In the genomic region with DNA sequence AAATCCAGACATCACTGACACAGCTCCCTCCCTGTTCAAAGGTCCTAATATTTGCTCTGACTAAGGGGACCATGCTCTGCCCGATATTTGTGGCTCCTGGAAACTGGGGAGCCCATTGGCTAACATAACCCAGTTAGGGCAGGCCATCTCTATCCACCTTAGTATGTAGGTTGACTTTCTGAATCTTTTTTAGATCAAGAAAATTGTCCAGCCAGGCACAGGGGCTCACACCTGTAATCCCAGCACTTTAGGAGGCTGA, we compare ENCODE assay signal across 23 cellular contexts. TPM values are rescaled to one million over a fixed set of nuclear protein-coding genes. Genes with fewer than 3 reads are reported as not detected.
DNase-seq lines count a peak whose midpoint lies in the region; ATAC-seq and TF ChIP-seq lines count a peak whose summit lies in the region.
"Had no signal": no experiment of that assay in that cellular context is flagged by ENCODE, and none has a peak within 500 bp of the region (broad histone marks: within the 10 kb centered on the region; RNA-seq: fewer than 3 reads in every experiment).

No MANE protein-coding gene starts in this region.

- H4K8ac ChIP-seq in neuronal stem cell (ENCODE audit: low read depth, low read length), result no peak overlapping the region

- peak; percentile 8 for DNase-seq in activated effector memory CD4-positive, alpha-beta T cell treated with anti-CD3 and anti-CD28 coated beads, Interleukin-2, amount 50 U/mL, for 16 hours
- DNase-seq in activated effector memory CD4-positive, alpha-beta T cell treated with Interleukin-2 at 50 U/mL for 16 hours, result no peak
- DNase-seq in colonic mucosa, result no peak
- DNase-seq in neuronal stem cell (ENCODE audit: low spot score), result no peak
- DNase-seq in NCI-H2171 treated with DMSO at 0.1 percent for 48 hours (lab: John Stamatoyannopoulos, UW), result no peak
- DNase-seq in mesenteric fat pad (ENCODE audit: low spot score), result no peak
- DNase-seq: BE2C; C1 segment of cervical spinal cord; CD4-positive, CD25-positive, alpha-beta regulatory T cell; CD8-positive, alpha-beta memory T cell; COR-L47; DMS 273 treated with DMSO at 0.1 percent for 48 hours; DMS53; DND-41; EL; GOT3; H9 had no signal

- no peak overlapping the region for H3K4me2 ChIP-seq in neuronal stem cell (ENCODE audit: insufficient read depth, low read length, poor library complexity, severe bottlenecking)

- H3K23ac ChIP-seq in neuronal stem cell (ENCODE audit: low read depth, low read length, poor library complexity), result no peak overlapping the region

- H3K36me3 ChIP-seq in colonic mucosa (no peaks in the 10 kb centered on the region), neuronal stem cell (replicated peaks in 1 of 2; ENCODE audit: control insufficient read depth in 2 of 2, insufficient read depth in 2 of 2, low read length in 2 of 2) (no peaks in the 10 kb centered on the region)
- H3K36me3 ChIP-seq: BE2C had no signal

- H3K9ac ChIP-seq in colonic mucosa (ENCODE audit: low read depth in 2 of 2, low read length in 2 of 2) (peak overlapping the region in 1 of 2 donors; percentile 100), neuronal stem cell (ENCODE audit: low read depth, low read length, poor library complexity) (no peak overlapping the region)

- H2BK12ac ChIP-seq in neuronal stem cell (ENCODE audit: low read length), result no peak overlapping the region

- H3K4me3 ChIP-seq in colonic mucosa (no peak overlapping the region), neuronal stem cell (ENCODE audit: low read length in 2 of 2) (no peak overlapping the region)
- H3K4me3 ChIP-seq: GM12878 had no signal

- intact Hi-C loops in colonic mucosa (cut with DNase I), result loop anchor here (10.0 kb wide), 1 partner anchor 1018 kb away; no protein-coding TSS in a partner anchor

- no peak for TF ChIP-seq CTCF in colonic mucosa (IDR thresholded peaks at IDR 0.05)

- no peaks in the 10 kb centered on the region for H3K4me1 ChIP-seq in colonic mucosa
- peaks cover 6 to 29% of the 10 kb centered on the region in 2 donors for H3K4me1 ChIP-seq in neuronal stem cell (ENCODE audit: control insufficient read depth in 2 of 2, insufficient read depth in 1 of 2, low read depth in 1 of 2, low read length in 2 of 2)
- H3K4me1 ChIP-seq: BE2C had no signal

- H4K91ac ChIP-seq in neuronal stem cell (ENCODE audit: low read depth, low read length, poor library complexity), result no peak overlapping the region

- H3K4ac ChIP-seq in neuronal stem cell (ENCODE audit: low read length), result no peak overlapping the region

- H2BK120ac ChIP-seq in neuronal stem cell (ENCODE audit: low read depth, low read length), result no peak overlapping the region

- ATAC-seq in GM18861 (IDR thresholded peaks at IDR 0.05; ENCODE audit: unreplicated experiment), result no peak
- ATAC-seq: GM12878, HepG2 had no signal

- WGBS in neuronal stem cell (ENCODE audit: extremely low coverage in 2 of 2, insufficient read length in 2 of 2, insufficient replicate concordance in 1 of 2), 2 donors, result no CpG with 5 or more reads among the region's 1 CpG

- peak overlapping the region; percentile 94 for H2AK5ac ChIP-seq in neuronal stem cell (ENCODE audit: low read depth, low read length)

- peak overlapping the region; percentile 90 for H3K18ac ChIP-seq in neuronal stem cell (ENCODE audit: low read length)

- H2BK15ac ChIP-seq in neuronal stem cell (ENCODE audit: low read length), result peak overlapping the region; percentile 38

- H3K27ac ChIP-seq in colonic mucosa (peak overlapping the region; percentile 91), neuronal stem cell (replicated peaks; ENCODE audit: low read length) (no peak overlapping the region)

- H2BK5ac ChIP-seq in neuronal stem cell (ENCODE audit: low read length), result peak overlapping the region; percentile 87

- H2AFZ ChIP-seq in neuronal stem cell (ENCODE audit: low read length), result no peak overlapping the region

- H3K27me3 ChIP-seq in colonic mucosa (peaks cover 24% of the 10 kb centered on the region), neuronal stem cell (ENCODE audit: control insufficient read depth in 3 of 3, insufficient read depth in 3 of 3, low read depth in 1 of 3, low read length in 3 of 3) (peaks cover 53 to 100% (median 81%) of the 10 kb centered on the region in 3 experiments)

- H3K9me3 ChIP-seq in colonic mucosa (no peaks in the 10 kb centered on the region), neuronal stem cell (replicated peaks in 1 of 2; ENCODE audit: control insufficient read depth in 2 of 2, insufficient read depth in 1 of 2, low read depth in 1 of 2, low read length in 2 of 2) (peaks cover 0 to 3% of the 10 kb centered on the region in 2 donors)
- H3K9me3 ChIP-seq: BE2C had no signal

- H3K79me1 ChIP-seq in neuronal stem cell (ENCODE audit: low read depth, low read length), result peaks cover 1% of the 10 kb centered on the region

- no peak overlapping the region for H3K14ac ChIP-seq in neuronal stem cell (ENCODE audit: low read length)

RNA-seq across cellular contexts. Expression of gene CDX2, which starts 3.4 kb away (rescaled TPM):
- total RNA-seq in colonic mucosa (100 to 1,000 TPM; 271 to 391 TPM), mesenteric fat pad (0.45 TPM)
- 0.03 TPM for polyA plus RNA-seq in neuronal stem cell (2013, experiment 1 of 2)
- polyA plus RNA-seq in neuronal stem cell (2013, experiment 2 of 2), result 0.03 TPM
- total RNA-seq: A172; CD4-positive, CD25-positive, alpha-beta regulatory T cell; CD8-positive, alpha-beta memory T cell; H9 had no signal
- polyA plus RNA-seq: CD4-positive, CD25-positive, alpha-beta regulatory T cell; CD8-positive, alpha-beta memory T cell; GM12878; HepG2; IgD-negative memory B cell had no signal

RNA-seq across cellular contexts. Expression of gene URAD, which starts 15.9 kb away (rescaled TPM):
- total RNA-seq in colonic mucosa (10 to 100 TPM; 26.9 to 40.7 TPM), mesenteric fat pad (1.7 TPM)
- not detected for polyA plus RNA-seq in neuronal stem cell (2013, experiment 1 of 2)
- not detected for polyA plus RNA-seq in neuronal stem cell (2013, experiment 2 of 2)
- total RNA-seq: A172; CD4-positive, CD25-positive, alpha-beta regulatory T cell; CD8-positive, alpha-beta memory T cell; G401; GM12878; H9; HepG2 had no signal
- polyA plus RNA-seq: CD4-positive, CD25-positive, alpha-beta regulatory T cell; CD8-positive, alpha-beta memory T cell; GM12878; HepG2; IgD-negative memory B cell had no signal

RNA-seq across cellular contexts. Expression of gene PDX1, which starts 52.7 kb away (rescaled TPM):
- under 1 TPM; 0.35 to 0.54 TPM for total RNA-seq in colonic mucosa
- polyA plus RNA-seq in neuronal stem cell (2013, experiment 1 of 2), result not detected
- not detected for polyA plus RNA-seq in neuronal stem cell (2013, experiment 2 of 2)
- not detected for total RNA-seq in mesenteric fat pad
- total RNA-seq: A172; CD4-positive, CD25-positive, alpha-beta regulatory T cell; CD8-positive, alpha-beta memory T cell; G401; GM12878; H9 had no signal
- polyA plus RNA-seq: CD4-positive, CD25-positive, alpha-beta regulatory T cell; CD8-positive, alpha-beta memory T cell; HepG2; IgD-negative memory B cell had no signal

Comparison
In these comparisons a context has a peak if more than half of its experiments do, and no peak if none do; other contexts are left out.
1. RNA of gene CDX2, which starts 3.4 kb away (total RNA-seq): 271 to 391 TPM in colonic mucosa; 0.45 TPM in mesenteric fat pad (single experiment); every median in the first group is over 100 times any median in the second.
2. RNA of gene URAD, which starts 15.9 kb away (total RNA-seq): 26.9 to 40.7 TPM in colonic mucosa; 1.7 TPM in mesenteric fat pad (single experiment); every median in the first group is over 10 times any median in the second.